ENCODE assay signal across 27 cellular contexts in the genomic region with DNA sequence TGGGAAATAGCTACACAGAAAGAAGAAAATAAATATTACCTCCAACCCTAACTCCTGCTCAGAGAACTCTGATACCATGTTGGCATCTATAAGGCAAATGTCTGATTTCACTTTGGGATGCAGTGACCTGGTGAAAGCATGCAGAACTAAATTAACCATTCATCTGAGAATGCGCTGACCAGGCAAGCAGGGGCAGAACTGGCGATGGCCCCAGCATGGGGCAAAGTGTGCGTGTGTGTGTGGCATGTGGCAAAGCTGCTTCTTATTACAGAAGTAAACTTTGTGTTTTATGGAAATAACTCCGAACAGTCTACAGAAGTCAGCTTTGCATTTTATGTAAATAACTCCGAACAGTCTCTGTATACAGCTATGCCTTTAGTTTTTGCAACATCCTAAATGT.
"Had no signal": no experiment of that assay in that cellular context is flagged by ENCODE, and none has a peak within 500 bp of the region (broad histone marks: within the 10 kb centered on the region; RNA-seq: fewer than 3 reads in every experiment).

No MANE protein-coding gene starts in this region.

- H3K9me3 Mint-ChIP-seq: dendritic cell treated with granulocyte-macrophage colony-stimulating factor and Interleukin-4, amounts not matched to agents 40 ng/mL and 50 ng/mL, for 4 days; endodermal cell; mesothelial cell of epicardium; naive B cell; neural crest cell; stimulated activated memory B cell treated with anti-CD40 and anti-IgM and Interleukin-4, amounts not matched to agents 10 μg/mL and 1 μg/mL and 100 μg/mL, for 72 hours; stimulated activated naive CD8-positive, alpha-beta T cell treated with anti-CD3 and anti-CD28 coated beads, Interleukin-15, Interleukin-2, amounts not matched to agents 100 ng/mL and 50 ng/mL, for 24 hours had no signal

- H3K4me1 ChIP-seq: colonic mucosa, left lung, parathyroid adenoma, right atrium auricular region, sigmoid colon, upper lobe of left lung had no signal

- H3K27me3 ChIP-seq: colonic mucosa, left lung, right atrium auricular region, sigmoid colon, tibial nerve, upper lobe of left lung had no signal

- H3K79me2 ChIP-seq: parathyroid adenoma had no signal

- H3K4me3 ChIP-seq: colonic mucosa, left lung, mucosa of descending colon, right atrium auricular region, sigmoid colon, thoracic aorta, tibial nerve, upper lobe of left lung had no signal

- H3K27ac Mint-ChIP-seq: dendritic cell treated with granulocyte-macrophage colony-stimulating factor and Interleukin-4, amounts not matched to agents 40 ng/mL and 50 ng/mL, for 4 days; endodermal cell; mesothelial cell of epicardium; natural killer cell treated with Interleukin-12 subunit alpha and Interleukin-12 subunit beta and Interleukin-15 and Interleukin-18, amount 100 ng/mL, for 72 hours; progenitor cell of endocrine pancreas; stimulated activated memory B cell treated with anti-CD40 and anti-IgM and Interleukin-4, amounts not matched to agents 10 μg/mL and 1 μg/mL and 100 μg/mL, for 72 hours; stimulated activated naive CD8-positive, alpha-beta T cell treated with anti-CD3 and anti-CD28 coated beads, Interleukin-15, Interleukin-2, amounts not matched to agents 100 ng/mL and 50 ng/mL, for 24 hours had no signal

- H3K36me3 ChIP-seq: colonic mucosa, left lung, right atrium auricular region, sigmoid colon, thoracic aorta, tibial nerve, upper lobe of left lung had no signal

- H3K9ac ChIP-seq: parathyroid adenoma had no signal

- H3K9me3 ChIP-seq: colonic mucosa, left lung, mucosa of descending colon, right atrium auricular region, sigmoid colon, thoracic aorta, tibial nerve, upper lobe of left lung had no signal

- H3K36me3 Mint-ChIP-seq: mesothelial cell of epicardium; naive B cell; natural killer cell treated with Interleukin-12 subunit alpha and Interleukin-12 subunit beta and Interleukin-15 and Interleukin-18, amount 100 ng/mL, for 72 hours; stimulated activated memory B cell treated with anti-CD40 and anti-IgM and Interleukin-4, amounts not matched to agents 10 μg/mL and 1 μg/mL and 100 μg/mL, for 72 hours had no signal

- H2AFZ ChIP-seq: parathyroid adenoma had no signal

- H3K27ac ChIP-seq: colonic mucosa, epithelial cell of prostate, left lung, parathyroid adenoma, right atrium auricular region, sigmoid colon, thoracic aorta, upper lobe of left lung had no signal

- ATAC-seq: esophagus mucosa; left cardiac atrium; left lung; mucosa of descending colon; natural killer cell treated with Interleukin-12 subunit alpha and Interleukin-12 subunit beta and Interleukin-15 and Interleukin-18, amount 100 ng/mL, for 72 hours; stimulated activated memory B cell treated with anti-CD40 and anti-IgM and Interleukin-4, amounts not matched to agents 10 μg/mL and 1 μg/mL and 100 μg/mL, for 72 hours had no signal

- H3K4me3 Mint-ChIP-seq: dendritic cell treated with granulocyte-macrophage colony-stimulating factor and Interleukin-4, amounts not matched to agents 40 ng/mL and 50 ng/mL, for 4 days; endodermal cell; mesothelial cell of epicardium; naive B cell; natural killer cell treated with Interleukin-12 subunit alpha and Interleukin-12 subunit beta and Interleukin-15 and Interleukin-18, amount 100 ng/mL, for 72 hours; neural crest cell; stimulated activated memory B cell treated with anti-CD40 and anti-IgM and Interleukin-4, amounts not matched to agents 10 μg/mL and 1 μg/mL and 100 μg/mL, for 72 hours; stimulated activated naive CD8-positive, alpha-beta T cell treated with anti-CD3 and anti-CD28 coated beads, Interleukin-15, Interleukin-2, amounts not matched to agents 100 ng/mL and 50 ng/mL, for 24 hours had no signal

- H3K27me3 Mint-ChIP-seq: dendritic cell treated with granulocyte-macrophage colony-stimulating factor and Interleukin-4, amounts not matched to agents 40 ng/mL and 50 ng/mL, for 4 days; natural killer cell treated with Interleukin-12 subunit alpha and Interleukin-12 subunit beta and Interleukin-15 and Interleukin-18, amount 100 ng/mL, for 72 hours; progenitor cell of endocrine pancreas; stimulated activated memory B cell treated with anti-CD40 and anti-IgM and Interleukin-4, amounts not matched to agents 10 μg/mL and 1 μg/mL and 100 μg/mL, for 72 hours had no signal

- H3K4me1 Mint-ChIP-seq: mesothelial cell of epicardium; naive B cell; neural crest cell; stimulated activated memory B cell treated with anti-CD40 and anti-IgM and Interleukin-4, amounts not matched to agents 10 μg/mL and 1 μg/mL and 100 μg/mL, for 72 hours had no signal

- DNase-seq: colonic mucosa; effector CD8-positive, alpha-beta T cell; endodermal cell; head of caudate nucleus; kidney; left cardiac atrium; left lung; mesenchymal stem cell; mucosa of descending colon; naive B cell; sigmoid colon; stimulated activated CD4-positive, alpha-beta T cell treated with anti-CD3 and anti-CD28 coated beads, Interleukin-2, amount 100 ng/mL, for 24 hours; stimulated activated CD4-positive, alpha-beta T cell treated with anti-CD3 and anti-CD28 coated beads, Interleukin-4, amount 100 ng/mL, for 24 hours; upper lobe of left lung had no signal
